In the genomic region with DNA sequence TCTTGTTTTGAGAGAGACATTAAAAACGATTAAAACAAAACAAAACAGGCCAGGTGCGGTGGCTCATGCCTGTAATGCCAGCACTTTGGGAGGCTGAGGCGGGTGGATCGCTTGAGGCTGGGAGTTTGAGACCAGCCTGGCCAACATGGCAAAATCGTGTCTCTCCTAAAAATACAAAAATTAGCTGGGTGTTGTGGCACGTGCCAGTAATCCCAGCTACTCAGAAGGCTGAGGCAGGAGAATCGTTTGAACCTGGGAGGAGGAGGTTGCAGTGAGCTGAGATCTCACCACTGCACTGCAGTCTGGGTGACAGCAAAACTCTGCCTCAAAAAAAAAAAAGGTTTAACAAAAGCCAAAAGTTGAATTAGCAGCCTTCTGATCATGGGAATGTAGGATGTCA, we compare ENCODE assay signal across 8 cellular contexts. TPM values are rescaled to one million over a fixed set of nuclear protein-coding genes. Genes with fewer than 3 reads are reported as not detected.
DNase-seq lines count a peak whose midpoint lies in the region; ATAC-seq and TF ChIP-seq lines count a peak whose summit lies in the region.
"Not testable (repeated sequence)": the region's sequence is repeated elsewhere in the genome, so short reads cannot be mapped to it uniquely, and the experiment has no call there.

No MANE protein-coding gene starts in this region.

- H3K27ac Mint-ChIP-seq in activated T-helper 1 cell treated with anti-CD3 and anti-CD28 coated beads, Interleukin-12 subunit alpha, Interleukin-12 subunit beta, Interleukin-2, Interleukin-4 antibody, amounts not matched to agents 30 ng/mL and 10 ng/mL and 1 ng/mL, durations not matched to agents 14 hours and 24 hours and 36 hours: peak overlapping the region; percentile 99
- peak overlapping the region; percentile 85 to 92 for H3K27ac Mint-ChIP-seq in natural killer cell

- H3K27me3 Mint-ChIP-seq in activated T-helper 1 cell treated with anti-CD3 and anti-CD28 coated beads, Interleukin-12 subunit alpha, Interleukin-12 subunit beta, Interleukin-2, Interleukin-4 antibody, amounts not matched to agents 30 ng/mL and 10 ng/mL and 1 ng/mL, durations not matched to agents 14 hours and 24 hours and 36 hours (ENCODE audit: insufficient read depth); natural killer cell (ENCODE audit: low read depth in 2 of 2): not testable (repeated sequence)

- H3K4me1 ChIP-seq in BLaER1 treated with 17β-estradiol and CSF1 and Interleukin-3, amounts not matched to agents 10 nM and 100 nM: peaks cover 10 to 54% (median 46%) of the 10 kb centered on the region in 10 experiments; a peak in 19 of 20 replicates
- H3K4me1 ChIP-seq in HUES48 (ENCODE audit: control insufficient read depth, insufficient read depth, low read length): peaks cover 26% of the 10 kb centered on the region
- not testable (repeated sequence) for H3K4me1 ChIP-seq in SJCRH30; duodenal mucosa (ENCODE audit: control insufficient read depth in 1 of 2, insufficient read depth in 2 of 2, low read length in 2 of 2)

- intact Hi-C loops in activated T-helper 1 cell treated with anti-CD3 and anti-CD28 coated beads, Interleukin-12 subunit alpha, Interleukin-12 subunit beta, Interleukin-2, Interleukin-4 antibody, amounts not matched to agents 30 ng/mL and 10 ng/mL and 1 ng/mL, durations not matched to agents 14 hours and 24 hours and 36 hours (cut with micrococcal nuclease): loop anchor here (2.0 to 5.0 kb wide), 3 partner anchors 20 to 831 kb away; a partner anchor contains a TSS
- intact Hi-C loops in natural killer cell (cut with micrococcal nuclease): not testable (repeated sequence)

- H3K4me2 ChIP-seq in BLaER1 treated with 17β-estradiol and CSF1 and Interleukin-3, amounts not matched to agents 10 nM and 100 nM: peak overlapping the region; percentile 72 to 95 (median 90)

- not testable (repeated sequence) for TF ChIP-seq CTCF in natural killer cell (IDR thresholded peaks at IDR 0.05)

- not testable (repeated sequence) for H3K9me3 Mint-ChIP-seq in activated T-helper 1 cell treated with anti-CD3 and anti-CD28 coated beads, Interleukin-12 subunit alpha, Interleukin-12 subunit beta, Interleukin-2, Interleukin-4 antibody, amounts not matched to agents 30 ng/mL and 10 ng/mL and 1 ng/mL, durations not matched to agents 14 hours and 24 hours and 36 hours; natural killer cell

- H3K36me3 ChIP-seq in BLaER1 treated with 17β-estradiol and CSF1 and Interleukin-3, amounts not matched to agents 10 nM and 100 nM: peaks cover 0 to 38% (median 31%) of the 10 kb centered on the region in 11 experiments; a peak in 16 of 22 replicates
- H3K36me3 ChIP-seq in HUES48 (ENCODE audit: control insufficient read depth, insufficient read depth, low read length): peaks cover 35% of the 10 kb centered on the region
- not testable (repeated sequence) for H3K36me3 ChIP-seq in SJCRH30; duodenal mucosa (ENCODE audit: control insufficient read depth in 1 of 2, insufficient read depth in 2 of 2, low read length in 2 of 2)

- H3K9ac ChIP-seq in BLaER1 treated with 17β-estradiol and CSF1 and Interleukin-3, amounts not matched to agents 10 nM and 100 nM: peak overlapping the region in 9 of 11 experiments; percentile 89 to 96 (median 94); a peak in 18 of 22 replicates
- H3K9ac ChIP-seq in HUES48 (ENCODE audit: low read depth, low read length): 0 out of 2 replicates have a peak overlapping the region, but pooled peaks have one; percentile 34
- H3K9ac ChIP-seq in duodenal mucosa (ENCODE audit: low read depth in 1 of 2, low read length in 2 of 2): peak overlapping the region; percentile 62 to 76

- not testable (repeated sequence) for H4K20me1 ChIP-seq in BLaER1 treated with 17β-estradiol and CSF1 and Interleukin-3, amounts not matched to agents 10 nM and 100 nM

- H3K4me3 ChIP-seq in BLaER1 treated with 17β-estradiol and CSF1 and Interleukin-3, amounts not matched to agents 10 nM and 100 nM: peak overlapping the region; percentile 72 to 87 (median 78); a peak in 18 of 20 replicates
- H3K4me3 ChIP-seq in HUES48 (ENCODE audit: low read depth, low read length): peak overlapping the region; percentile 92
- peak overlapping the region; percentile 70 for H3K4me3 ChIP-seq in SJCRH30
- H3K4me3 ChIP-seq in duodenal mucosa (ENCODE audit: low read depth in 1 of 2, low read length in 2 of 2): peak overlapping the region; percentile 76 to 79
- peak overlapping the region; percentile 82; the same call in 1 of the 2 replicates for H3K4me3 ChIP-seq in iPS-18c (ENCODE audit: insufficient read depth, low read depth, low read length)

- not testable (repeated sequence) for DNase-seq in SJCRH30; activated T-helper 1 cell treated with anti-CD3 and anti-CD28 coated beads, Interleukin-12 subunit alpha, Interleukin-12 subunit beta, Interleukin-2, Interleukin-4 antibody, amounts not matched to agents 30 ng/mL and 10 ng/mL and 1 ng/mL, durations not matched to agents 14 hours and 24 hours and 36 hours (ENCODE audit: low spot score); natural killer cell
- peak; percentile 16 for DNase-seq in stimulated activated naive CD8-positive, alpha-beta T cell treated with anti-CD3 and anti-CD28 coated beads, Interleukin-15, Interleukin-2, amounts not matched to agents 100 U/mL and 50 U/mL, for 24 hours

- peaks cover 55% of the 10 kb centered on the region for H3K36me3 Mint-ChIP-seq in activated T-helper 1 cell treated with anti-CD3 and anti-CD28 coated beads, Interleukin-12 subunit alpha, Interleukin-12 subunit beta, Interleukin-2, Interleukin-4 antibody, amounts not matched to agents 30 ng/mL and 10 ng/mL and 1 ng/mL, durations not matched to agents 14 hours and 24 hours and 36 hours (ENCODE audit: low read depth)
- peaks cover 25% of the 10 kb centered on the region for H3K36me3 Mint-ChIP-seq in natural killer cell

- H3K27ac ChIP-seq in BLaER1 treated with 17β-estradiol and CSF1 and Interleukin-3, amounts not matched to agents 10 nM and 100 nM: peak overlapping the region in 9 of 11 experiments; percentile 87 to 96 (median 94); a peak in 13 of 22 replicates
- H3K27ac ChIP-seq in HUES48 (ENCODE audit: low read depth, low read length); SJCRH30; duodenal mucosa (ENCODE audit: low read depth, low read length): not testable (repeated sequence)

- not testable (repeated sequence) for H3K9me3 ChIP-seq in BLaER1 treated with 17β-estradiol and CSF1 and Interleukin-3, amounts not matched to agents 10 nM and 100 nM (replicated peaks in 1 of 11); HUES48 (ENCODE audit: control insufficient read depth, insufficient read depth, low read length); SJCRH30 (replicated peaks); duodenal mucosa (ENCODE audit: control insufficient read depth in 1 of 2, low read length in 2 of 2); iPS-18c (ENCODE audit: control insufficient read depth, insufficient read depth, low read length)

- peaks cover 0 to 19% (median 5%) of the 10 kb centered on the region in 11 experiments; a peak in 11 of 22 replicates for H3K27me3 ChIP-seq in BLaER1 treated with 17β-estradiol and CSF1 and Interleukin-3, amounts not matched to agents 10 nM and 100 nM
- peaks cover 13% of the 10 kb centered on the region for H3K27me3 ChIP-seq in HUES48 (ENCODE audit: control insufficient read depth, insufficient read depth, low read length)
- not testable (repeated sequence) for H3K27me3 ChIP-seq in SJCRH30; duodenal mucosa (ENCODE audit: control insufficient read depth in 1 of 2, insufficient read depth in 2 of 2, low read length in 2 of 2)

- peak overlapping the region; percentile 98 for H3K4me3 Mint-ChIP-seq in activated T-helper 1 cell treated with anti-CD3 and anti-CD28 coated beads, Interleukin-12 subunit alpha, Interleukin-12 subunit beta, Interleukin-2, Interleukin-4 antibody, amounts not matched to agents 30 ng/mL and 10 ng/mL and 1 ng/mL, durations not matched to agents 14 hours and 24 hours and 36 hours
- H3K4me3 Mint-ChIP-seq in natural killer cell: peak overlapping the region; percentile 95

- peaks cover 77% of the 10 kb centered on the region for H3K4me1 Mint-ChIP-seq in activated T-helper 1 cell treated with anti-CD3 and anti-CD28 coated beads, Interleukin-12 subunit alpha, Interleukin-12 subunit beta, Interleukin-2, Interleukin-4 antibody, amounts not matched to agents 30 ng/mL and 10 ng/mL and 1 ng/mL, durations not matched to agents 14 hours and 24 hours and 36 hours (ENCODE audit: low read depth)
- peaks cover 79 to 90% of the 10 kb centered on the region in 2 donors for H3K4me1 Mint-ChIP-seq in natural killer cell

- ATAC-seq in natural killer cell; stimulated activated naive CD8-positive, alpha-beta T cell treated with anti-CD3 and anti-CD28 coated beads, Interleukin-15, Interleukin-2, amounts not matched to agents 100 U/mL and 50 U/mL, for 24 hours: not testable (repeated sequence)

RNA-seq across cellular contexts. Expression of a gene that starts 1.1 kb away (rescaled TPM):
- total RNA-seq in SJCRH30 (2014; rRNA removed; shearing (Covaris generic)): 0.79 and 1.3 TPM in 2 replicates
- 45.9 and 50.4 TPM in 2 replicates for total RNA-seq in activated T-helper 1 cell treated with anti-CD3 and anti-CD28 coated beads, Interleukin-12 subunit alpha, Interleukin-12 subunit beta, Interleukin-2, Interleukin-4 antibody, amounts not matched to agents 30 ng/mL and 10 ng/mL and 1 ng/mL, durations not matched to agents 14 hours and 24 hours and 36 hours
- 10 to 100 TPM; 46.5 to 69.5 (median 61.3) TPM for total RNA-seq in natural killer cell

Comparison
In these comparisons a context has a peak if more than half of its experiments do, and no peak if none do; other contexts are left out.
1. H3K9ac ChIP-seq: peak in every context shown above with its lines; median percentile 94 in BLaER1 treated with 17β-estradiol and CSF1 and Interleukin-3, amounts not matched to agents 10 nM and 100 nM; 69 in duodenal mucosa; 34 in HUES48.
2. RNA of a gene that starts 1.1 kb away (total RNA-seq): 46.5 to 69.5 TPM in natural killer cell and 45.9 to 50.4 TPM in activated T-helper 1 cell treated with anti-CD3 and anti-CD28 coated beads, Interleukin-12 subunit alpha, Interleukin-12 subunit beta, Interleukin-2, Interleukin-4 antibody, amounts not matched to agents 30 ng/mL and 10 ng/mL and 1 ng/mL, durations not matched to agents 14 hours and 24 hours and 36 hours; 0.79 to 1.3 TPM in SJCRH30; every median in the first group is over 10 times any median in the second.
3. Peak in every context shown above with its lines, with median percentiles within 50 percentile points of each other: H3K4me3 ChIP-seq.